In genomic region chr14:50088117-50088515, GRCh38 we compare ENCODE assay signal across 24 cellular contexts. TPM values are rescaled to one million over a fixed set of nuclear protein-coding genes. Genes with fewer than 3 reads are reported as not detected.
A peak's percentile ranks its signal among the peaks of the same experiment; 100 is the strongest.
DNase-seq lines count a peak whose midpoint lies in the region; ATAC-seq, FAIRE-seq and TF ChIP-seq lines count a peak whose summit lies in the region.
"Had no signal": no experiment of that assay in that cellular context is flagged by ENCODE, and none has a peak within 500 bp of the region (broad histone marks: within the 10 kb centered on the region; RNA-seq: fewer than 3 reads in every experiment).

No MANE protein-coding gene starts in this region.

- no peak for TF ChIP-seq RAD21 in GM12878 (IDR thresholded peaks at IDR 0.05; ENCODE audit: insufficient read depth, low read depth, low read length)

- POLR2A ChIA-PET in T-cell (lab: Charles Lee) (interaction anchor here (0.7 to 1.1 kb wide), 2 partner anchors 68 to 226 kb away, joined by 3 to 4 read pairs; no protein-coding TSS in a partner anchor), GM12878 (lab: Charles Lee) (interaction anchor here (1.0 to 4.0 kb wide), 12 partner anchors 8 to 226 kb away, joined by 3 to 35 read pairs (median 7); no protein-coding TSS in a partner anchor)

- H3K4me3 ChIP-seq in GM12878, result no peak overlapping the region
- no peak overlapping the region for H3K4me3 ChIP-seq in sigmoid colon
- H3K4me3 ChIP-seq: gastroesophageal sphincter, HAP-1, neural progenitor cell, PC-9, SJSA1 had no signal

- CTCF ChIA-PET in T-cell (lab: Charles Lee) (interaction anchor here (0.5 to 2.2 kb wide), 6 partner anchors 13 to 238 kb away, joined by 3 to 11 read pairs (median 6); no protein-coding TSS in a partner anchor), GM12878 (lab: Yijun Ruan, JAX) (interaction anchor here (0.6 to 6.2 kb wide), 14 partner anchors 8 to 236 kb away, joined by 3 to 41 read pairs (median 7); partner anchors contain the start of gene NEMF)

- H3K4me3 Mint-ChIP-seq in activated T-cell treated with anti-CD3 and anti-CD28 coated beads, Interleukin-2, amount 50 U/mL, for 24 hours, result peak overlapping the region; percentile 37
- no peak overlapping the region for H3K4me3 Mint-ChIP-seq in activated T-cell treated with anti-CD3 and anti-CD28 coated beads, Interleukin-2, amount 50 U/mL, for 4 hours
- peak overlapping the region in 1 of 3 donors; percentile 61 for H3K4me3 Mint-ChIP-seq in T-cell
- peak overlapping the region; percentile 50 for H3K4me3 Mint-ChIP-seq in stimulated activated effector memory CD8-positive, alpha-beta T cell treated with anti-CD3 and anti-CD28 coated beads, Interleukin-12 subunit alpha, Interleukin-12 subunit beta, amount 100 ng/mL, for 72 hours
- H3K4me3 Mint-ChIP-seq: neural progenitor cell had no signal

- in situ Hi-C loops in GM12878 (cut with MboI), result no loop called here

- no peak for ATAC-seq in activated T-cell treated with anti-CD3 and anti-CD28 coated beads, Interleukin-2, amount 50 U/mL, for 4 hours
- ATAC-seq in T-cell (replicated peaks in 1 of 4), result no peak
- ATAC-seq in GM12878, result no peak
- no peak for ATAC-seq in stimulated activated effector memory CD8-positive, alpha-beta T cell treated with anti-CD3 and anti-CD28 coated beads, Interleukin-12 subunit alpha, Interleukin-12 subunit beta, amount 100 ng/mL, for 72 hours
- no peak for ATAC-seq in HG03342 (IDR thresholded peaks at IDR 0.05; ENCODE audit: unreplicated experiment)
- ATAC-seq: esophagus mucosa, gastroesophageal sphincter had no signal

- peak overlapping the region; percentile 94 for H3K27ac ChIP-seq in GM12878 (ENCODE audit: control insufficient read depth, insufficient read depth)
- H3K27ac ChIP-seq in sigmoid colon, result no peak overlapping the region
- H3K27ac ChIP-seq: gastroesophageal sphincter, neural progenitor cell, PC-9, SJSA1 had no signal

- no peaks in the 10 kb centered on the region for H3K9me3 ChIP-seq in GM12878 (replicated peaks; ENCODE audit: control insufficient read depth, insufficient read depth, low read length)
- no peaks in the 10 kb centered on the region for H3K9me3 ChIP-seq in sigmoid colon
- H3K9me3 ChIP-seq: gastroesophageal sphincter, HAP-1, SJSA1 had no signal

- RAD21 ChIA-PET in GM12878 (lab: Charles Lee; ENCODE audit: unreplicated experiment), result interaction anchor here (0.5 to 5.5 kb wide), 15 partner anchors 14 to 300 kb away, joined by 3 to 75 read pairs (median 8); partner anchors contain the start of gene NEMF

- WGBS in GM12878 (ENCODE audit: insufficient coverage, insufficient replicate concordance, low lambda C conversion rate, missing lambda C conversion rate), result 50% methylated on average over 2 of the region's 2 CpGs
- WGBS in sigmoid colon, 2 donors, result 85 to 91% methylated on average over 2 of the region's 2 CpGs

- intact Hi-C loops in GM12878 (cut with micrococcal nuclease; ENCODE audit: unreplicated experiment) (no loop called here), sigmoid colon (cut with DNase I) (no loop called here)

- peaks cover 93% of the 10 kb centered on the region for H3K4me1 Mint-ChIP-seq in activated T-cell treated with anti-CD3 and anti-CD28 coated beads, Interleukin-2, amount 50 U/mL, for 24 hours (ENCODE audit: low read depth)
- peaks cover 80% of the 10 kb centered on the region for H3K4me1 Mint-ChIP-seq in activated T-cell treated with anti-CD3 and anti-CD28 coated beads, Interleukin-2, amount 50 U/mL, for 4 hours (ENCODE audit: low read depth)
- peaks cover 88 to 92% (median 92%) of the 10 kb centered on the region in 3 donors for H3K4me1 Mint-ChIP-seq in T-cell
- peaks cover 72% of the 10 kb centered on the region for H3K4me1 Mint-ChIP-seq in stimulated activated effector memory CD8-positive, alpha-beta T cell treated with anti-CD3 and anti-CD28 coated beads, Interleukin-12 subunit alpha, Interleukin-12 subunit beta, amount 100 ng/mL, for 72 hours

- H3K27me3 Mint-ChIP-seq in activated T-cell treated with anti-CD3 and anti-CD28 coated beads, Interleukin-2, amount 50 U/mL, for 24 hours, result no peaks in the 10 kb centered on the region
- H3K27me3 Mint-ChIP-seq in activated T-cell treated with anti-CD3 and anti-CD28 coated beads, Interleukin-2, amount 50 U/mL, for 4 hours (ENCODE audit: low read depth), result no peaks in the 10 kb centered on the region
- no peaks in the 10 kb centered on the region for H3K27me3 Mint-ChIP-seq in T-cell

- SMC1A ChIA-PET in GM12878 (lab: Charles Lee; ENCODE audit: uncharacterized antibody, unreplicated experiment), result interaction anchor here (0.7 to 5.6 kb wide), 19 partner anchors 9 to 237 kb away, joined by 3 to 69 read pairs (median 6); partner anchors contain the start of gene NEMF

- peaks cover 13% of the 10 kb centered on the region for H3K36me3 Mint-ChIP-seq in activated T-cell treated with anti-CD3 and anti-CD28 coated beads, Interleukin-2, amount 50 U/mL, for 24 hours (ENCODE audit: low read depth)
- peaks cover 4% of the 10 kb centered on the region for H3K36me3 Mint-ChIP-seq in activated T-cell treated with anti-CD3 and anti-CD28 coated beads, Interleukin-2, amount 50 U/mL, for 4 hours (ENCODE audit: insufficient read depth)
- no peaks in the 10 kb centered on the region for H3K36me3 Mint-ChIP-seq in T-cell
- peaks cover 23% of the 10 kb centered on the region for H3K36me3 Mint-ChIP-seq in stimulated activated effector memory CD8-positive, alpha-beta T cell treated with anti-CD3 and anti-CD28 coated beads, Interleukin-12 subunit alpha, Interleukin-12 subunit beta, amount 100 ng/mL, for 72 hours
- H3K36me3 Mint-ChIP-seq: neural progenitor cell had no signal

- peak overlapping the region; percentile 68; the same call in 1 of the 2 replicates for H3K4me2 ChIP-seq in GM12878 (ENCODE audit: control insufficient read depth, insufficient read depth)
- H3K4me2 ChIP-seq: neural progenitor cell, PC-9 had no signal

- H3K9me3 Mint-ChIP-seq in activated T-cell treated with anti-CD3 and anti-CD28 coated beads, Interleukin-2, amount 50 U/mL, for 24 hours, result no peaks in the 10 kb centered on the region
- H3K9me3 Mint-ChIP-seq in activated T-cell treated with anti-CD3 and anti-CD28 coated beads, Interleukin-2, amount 50 U/mL, for 4 hours, result no peaks in the 10 kb centered on the region
- H3K9me3 Mint-ChIP-seq in T-cell, result no peaks in the 10 kb centered on the region
- no peaks in the 10 kb centered on the region for H3K9me3 Mint-ChIP-seq in stimulated activated effector memory CD8-positive, alpha-beta T cell treated with anti-CD3 and anti-CD28 coated beads, Interleukin-12 subunit alpha, Interleukin-12 subunit beta, amount 100 ng/mL, for 72 hours
- H3K9me3 Mint-ChIP-seq: neural progenitor cell had no signal

- no peak overlapping the region for H2AFZ ChIP-seq in GM12878 (ENCODE audit: control insufficient read depth, low read depth, low read length)
- H2AFZ ChIP-seq: neural progenitor cell, PC-9 had no signal

- no peaks in the 10 kb centered on the region for H4K20me1 ChIP-seq in GM12878 (ENCODE audit: control insufficient read depth, insufficient read depth)

- no TSS peak for BruUV-seq in GM12878 (replicated peaks; lab: Mats Ljungman, UMichigan)

- H3K36me3 ChIP-seq in GM12878 (ENCODE audit: control insufficient read depth in 2 of 2, insufficient read depth in 2 of 2, low read length in 1 of 2), result no peaks in the 10 kb centered on the region
- H3K36me3 ChIP-seq in sigmoid colon, result no peaks in the 10 kb centered on the region
- H3K36me3 ChIP-seq: HAP-1, neural progenitor cell, SJSA1 had no signal

- no peak for FAIRE-seq in GM12878 (lab: Jason Lieb, UNC)
- FAIRE-seq: small intestine had no signal

- no peak for DNase-seq in activated T-cell treated with anti-CD3 and anti-CD28 coated beads, Interleukin-2, amount 50 U/mL, for 24 hours
- no peak for DNase-seq in activated T-cell treated with anti-CD3 and anti-CD28 coated beads, Interleukin-2, amount 50 U/mL, for 4 hours
- DNase-seq in T-cell (no peak), GM12878 (ENCODE audit: low read depth, low spot score) (no peak), sigmoid colon (no peak), NCI-H2107 (lab: John Stamatoyannopoulos, UW) (no peak)
- DNase-seq in stimulated activated effector memory CD8-positive, alpha-beta T cell treated with anti-CD3 and anti-CD28 coated beads, Interleukin-12 subunit alpha, Interleukin-12 subunit beta, amount 100 ng/mL, for 72 hours (ENCODE audit: low spot score in 2 of 2), result no peak
- DNase-seq: activated CD4-positive, CD25-positive, alpha-beta regulatory T cell treated with anti-CD3 and anti-CD28 coated beads, Interleukin-2, amount 50 U/mL, for 72 hours; activated T-cell treated with anti-CD3 and anti-CD28 coated beads, Interleukin-2, amount 50 U/mL, for 48 hours; aorta; central memory CD4-positive, alpha-beta T cell; DMS79 treated with DMSO at 0.1 percent for 48 hours; mesendoderm; NCI-H146; PC-9; small intestine; stimulated activated CD4-positive, alpha-beta T cell treated with anti-CD3 and anti-CD28 coated beads, Interleukin-4, amount 100 ng/mL, for 1 hour; T1000 had no signal

- H3K27ac Mint-ChIP-seq in activated T-cell treated with anti-CD3 and anti-CD28 coated beads, Interleukin-2, amount 50 U/mL, for 24 hours, result peak overlapping the region; percentile 87
- H3K27ac Mint-ChIP-seq in T-cell, result peak overlapping the region; percentile 91 to 94
- H3K27ac Mint-ChIP-seq in stimulated activated effector memory CD8-positive, alpha-beta T cell treated with anti-CD3 and anti-CD28 coated beads, Interleukin-12 subunit alpha, Interleukin-12 subunit beta, amount 100 ng/mL, for 72 hours, result peak overlapping the region; percentile 46
- H3K27ac Mint-ChIP-seq: neural progenitor cell had no signal

- no peaks in the 10 kb centered on the region for H3K27me3 ChIP-seq in GM12878 (replicated peaks in 1 of 2; ENCODE audit: control insufficient read depth in 2 of 2, insufficient read depth in 2 of 2, low read length in 1 of 2)
- no peaks in the 10 kb centered on the region for H3K27me3 ChIP-seq in sigmoid colon
- H3K27me3 ChIP-seq: gastroesophageal sphincter, neural progenitor cell, SJSA1 had no signal

- no peak for TF ChIP-seq EP300 in GM12878 (IDR thresholded peaks at IDR 0.05; ENCODE audit: borderline replicate concordance in 1 of 2, control insufficient read depth in 1 of 2, low read depth in 2 of 2, low read length in 2 of 2)
- TF ChIP-seq EP300 in sigmoid colon (IDR thresholded peaks at IDR 0.05), result no peak

- H3K79me2 ChIP-seq in GM12878 (ENCODE audit: control insufficient read depth, insufficient read depth, low read length), result no peaks in the 10 kb centered on the region; the same call in 1 of the 2 replicates

- TF ChIP-seq CTCF in GM12878 (IDR thresholded peaks at IDR 0.05 in 2 of 3, conservative IDR thresholded peaks at IDR 0.05 in 1 of 3; ENCODE audit: control insufficient read depth in 2 of 3, extremely low read depth in 1 of 3, insufficient read depth in 1 of 3, low read depth in 3 of 3, low read length in 3 of 3) (no peak), sigmoid colon (IDR thresholded peaks at IDR 0.05) (no peak)

- no peak for TF ChIP-seq POLR2A in GM12878 (IDR thresholded peaks at IDR 0.05; ENCODE audit: low read depth, low read length)
- TF ChIP-seq POLR2A in sigmoid colon (IDR thresholded peaks at IDR 0.05), result no peak

- H3K9ac ChIP-seq in GM12878 (ENCODE audit: control insufficient read depth, insufficient read depth, low read length), result no peak overlapping the region
- H3K9ac ChIP-seq: neural progenitor cell had no signal

- H3K4me1 ChIP-seq in GM12878 (ENCODE audit: control insufficient read depth, insufficient read depth, low read length) (peaks cover 48% of the 10 kb centered on the region), sigmoid colon (peaks cover 0 to 5% (median 2%) of the 10 kb centered on the region in 4 donors)
- H3K4me1 ChIP-seq: gastroesophageal sphincter, HAP-1, neural progenitor cell had no signal

RNA-seq across cellular contexts. Expression of gene VCPKMT, which starts 28.3 kb away (rescaled TPM):
- total RNA-seq in activated T-cell treated with anti-CD3 and anti-CD28 coated beads, Interleukin-2, amount 50 U/mL, for 4 hours, result 10 to 100 TPM; 16.0 to 21.8 (median 19.4) TPM
- total RNA-seq in T-cell (10 to 100 TPM; 16.3 to 24.4 (median 18.3) TPM), GM12878 (2014; rRNA removed) (11.6 and 12.9 TPM in 2 replicates), GM12878 (2014; rRNA removed; fragmentation: Illumina TruSeq; extraction: Trizol) (12.6 and 12.9 TPM in 2 replicates), GM12878 (2021) (12.8 and 13.3 TPM in 2 replicates), sigmoid colon (10 to 100 TPM in 2 of 4 donors, 1 to 10 TPM in 2; 7.8 to 12.2 (median 9.4) TPM)
- 21.6 and 23.5 TPM in 2 replicates for total RNA-seq in GM12878 (2013; cell fraction: nucleolus; rRNA removed)
- polyA plus RNA-seq in GM12878 (2011; ENCODE audit: low read depth), result 9.4 TPM
- polyA plus RNA-seq in GM12878 (2011; rRNA removed) (13.3 and 19.4 TPM in 2 replicates), GM12878 (2014; fragmentation: Illumina TruSeq; extraction: Trizol) (12.8 and 16.6 TPM in 2 replicates), GM12878 (2014; fragmentation: Nextera tagmentation; extraction: Ambion mirVana) (10 to 100 TPM in 1 of 2 experiments, 1 to 10 TPM in 1; 8.5 to 11.5 TPM), GM12878 (2014; rRNA removed) (12.3 and 18.2 TPM in 2 replicates), GM12878 (2016; fragmentation: Nextera tagmentation; extraction: Ambion mirVana) (10 to 100 TPM; 17.5 to 18.4 TPM), sigmoid colon (1 to 10 TPM; 3.5 to 8.7 (median 4.2) TPM)
- polyA plus RNA-seq in GM12878 (2011; cell fraction: cytosol; rRNA removed), result 5.7 and 9.1 TPM in 2 replicates
- 13.7 and 14.4 TPM in 2 replicates for polyA plus RNA-seq in GM12878 (2011; cell fraction: nucleus; rRNA removed)
- polyA plus RNA-seq in GM12878 (2012), result 13.5 and 15.6 TPM in 2 replicates
- 2.5 and 3.5 TPM in 2 replicates for polyA minus RNA-seq in GM12878 (2011; rRNA and poly(A)+ RNA removed)
- polyA minus RNA-seq in GM12878 (2011; cell fraction: cytosol; rRNA and poly(A)+ RNA removed), result 1.3 and 2.2 TPM in 2 replicates
- polyA minus RNA-seq in GM12878 (2011; cell fraction: nucleus; rRNA and poly(A)+ RNA removed), result 5.8 and 10.0 TPM in 2 replicates
